ENCODE assay signal across 18 cellular contexts in the genomic region with DNA sequence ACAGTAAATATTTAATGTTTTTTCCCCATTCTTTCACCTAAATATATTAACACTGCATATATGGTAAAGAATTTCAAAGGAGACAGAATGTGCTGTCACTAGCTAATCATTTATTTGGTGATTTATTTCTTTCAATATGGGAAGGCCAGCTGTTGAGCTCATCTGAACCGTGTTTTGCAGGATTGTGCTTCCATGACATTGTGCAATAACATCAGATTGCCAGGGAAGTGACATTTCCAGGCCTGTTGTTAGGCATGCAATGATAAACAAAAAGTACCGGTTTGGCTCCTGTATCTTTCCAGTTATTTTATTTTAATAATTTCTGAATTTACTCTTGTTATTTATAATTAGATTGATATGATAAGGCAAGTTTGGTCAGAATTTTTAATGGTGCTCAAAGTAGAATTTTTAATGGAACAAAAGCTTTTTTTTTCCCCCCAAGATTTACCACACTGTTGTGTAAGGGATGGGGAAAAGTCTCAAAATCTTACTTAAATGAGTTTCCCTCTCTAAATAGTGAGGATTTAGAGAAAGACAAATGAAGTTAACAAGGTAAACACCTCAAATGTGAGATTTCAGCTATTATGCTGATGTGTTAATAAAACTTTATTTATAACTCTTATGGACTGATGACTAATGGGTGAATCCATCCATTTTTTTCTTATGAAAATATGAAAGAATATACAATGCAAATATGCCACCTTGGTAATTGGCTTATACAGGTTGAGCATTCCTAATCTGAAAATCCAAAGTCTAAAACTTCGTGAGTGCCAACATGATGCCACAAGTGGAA. TPM values are rescaled to one million over a fixed set of nuclear protein-coding genes. Genes with fewer than 3 reads are reported as not detected.
DNase-seq lines count a peak whose midpoint lies in the region; ATAC-seq and TF ChIP-seq lines count a peak whose summit lies in the region.
"Had no signal": no experiment of that assay in that cellular context is flagged by ENCODE, and none has a peak within 500 bp of the region (broad histone marks: within the 10 kb centered on the region; RNA-seq: fewer than 3 reads in every experiment).

No MANE protein-coding gene starts in this region.

- DNase-seq in DMS 273 (lab: John Stamatoyannopoulos, UW; ENCODE audit: unreplicated experiment) (peak; percentile 57), NCI-H1694 (lab: John Stamatoyannopoulos, UW) (peak; percentile 86), fibroblast of gingiva (ENCODE audit: low read depth) (peak; percentile 63), nucleus accumbens (lab: John Stamatoyannopoulos, UW) (no peak)
- DNase-seq: activated CD4-positive, alpha-beta memory T cell treated with anti-CD3 and anti-CD28 coated beads, Interleukin-2, amount 10 ng/mL, durations not matched to agents 7 days and 5 days; activated T-cell treated with anti-CD3 and anti-CD28 coated beads, Interleukin-2, amount 50 U/mL, for 48 hours; COR-L47; hippocampal formation; kidney glomerular epithelial cell; SHP77 treated with DMSO at 0.1 percent for 48 hours; sigmoid colon; uterus; WERI-Rb-1 had no signal

- H3K27ac ChIP-seq in liver (ENCODE audit: low read depth in 1 of 2, low read length in 2 of 2), result peak overlapping the region in 1 of 2 donors; percentile 26
- H3K27ac ChIP-seq: sigmoid colon, uterus, WERI-Rb-1 had no signal

- ATAC-seq in GM18867 (IDR thresholded peaks at IDR 0.05; ENCODE audit: unreplicated experiment) (no peak), GM21367 (IDR thresholded peaks at IDR 0.05; ENCODE audit: unreplicated experiment) (no peak), HG02571 (IDR thresholded peaks at IDR 0.05; ENCODE audit: unreplicated experiment) (no peak)
- ATAC-seq: esophagus mucosa had no signal

- H3K4me3 ChIP-seq in liver (ENCODE audit: low read depth in 1 of 3, low read length in 3 of 3), result no peak overlapping the region
- H3K4me3 ChIP-seq: sigmoid colon, uterus had no signal

- no peaks in the 10 kb centered on the region for H3K27me3 ChIP-seq in liver (ENCODE audit: control insufficient read depth in 4 of 4, insufficient read depth in 4 of 4, low read length in 3 of 4)
- H3K27me3 ChIP-seq: sigmoid colon, uterus had no signal

- no peaks in the 10 kb centered on the region for H3K9me3 ChIP-seq in liver (ENCODE audit: control insufficient read depth in 4 of 4, low read length in 3 of 4)
- H3K9me3 ChIP-seq: sigmoid colon, uterus had no signal

- peak; percentile 20 to 45 for TF ChIP-seq RAD21 in liver (IDR thresholded peaks at IDR 0.05)

- no peak for TF ChIP-seq CTCF in liver (IDR thresholded peaks at IDR 0.05; ENCODE audit: low read depth, low read length, missing input control)

- WGBS in liver, result 52% methylated on average over 3 of the region's 3 CpGs

- H3K4me1 ChIP-seq in liver (ENCODE audit: control insufficient read depth in 4 of 4, insufficient read depth in 4 of 4, low read length in 3 of 4), result peaks cover 0 to 5% (median 0%) of the 10 kb centered on the region in 4 donors
- H3K4me1 ChIP-seq: sigmoid colon, uterus had no signal

- peaks cover 0 to 11% (median 4%) of the 10 kb centered on the region in 4 donors for H3K36me3 ChIP-seq in liver (ENCODE audit: control insufficient read depth in 4 of 4, insufficient read depth in 3 of 4, low read depth in 1 of 4, low read length in 3 of 4)
- H3K36me3 ChIP-seq: uterus, WERI-Rb-1 had no signal

- no peak overlapping the region for H3K9ac ChIP-seq in liver (ENCODE audit: low read depth in 1 of 2, low read length in 2 of 2)

TF ChIP-seq in liver, 16 proteins besides CTCF, POLR2A, EP300 and RAD21:
- TF ChIP-seq, protein P1, sequence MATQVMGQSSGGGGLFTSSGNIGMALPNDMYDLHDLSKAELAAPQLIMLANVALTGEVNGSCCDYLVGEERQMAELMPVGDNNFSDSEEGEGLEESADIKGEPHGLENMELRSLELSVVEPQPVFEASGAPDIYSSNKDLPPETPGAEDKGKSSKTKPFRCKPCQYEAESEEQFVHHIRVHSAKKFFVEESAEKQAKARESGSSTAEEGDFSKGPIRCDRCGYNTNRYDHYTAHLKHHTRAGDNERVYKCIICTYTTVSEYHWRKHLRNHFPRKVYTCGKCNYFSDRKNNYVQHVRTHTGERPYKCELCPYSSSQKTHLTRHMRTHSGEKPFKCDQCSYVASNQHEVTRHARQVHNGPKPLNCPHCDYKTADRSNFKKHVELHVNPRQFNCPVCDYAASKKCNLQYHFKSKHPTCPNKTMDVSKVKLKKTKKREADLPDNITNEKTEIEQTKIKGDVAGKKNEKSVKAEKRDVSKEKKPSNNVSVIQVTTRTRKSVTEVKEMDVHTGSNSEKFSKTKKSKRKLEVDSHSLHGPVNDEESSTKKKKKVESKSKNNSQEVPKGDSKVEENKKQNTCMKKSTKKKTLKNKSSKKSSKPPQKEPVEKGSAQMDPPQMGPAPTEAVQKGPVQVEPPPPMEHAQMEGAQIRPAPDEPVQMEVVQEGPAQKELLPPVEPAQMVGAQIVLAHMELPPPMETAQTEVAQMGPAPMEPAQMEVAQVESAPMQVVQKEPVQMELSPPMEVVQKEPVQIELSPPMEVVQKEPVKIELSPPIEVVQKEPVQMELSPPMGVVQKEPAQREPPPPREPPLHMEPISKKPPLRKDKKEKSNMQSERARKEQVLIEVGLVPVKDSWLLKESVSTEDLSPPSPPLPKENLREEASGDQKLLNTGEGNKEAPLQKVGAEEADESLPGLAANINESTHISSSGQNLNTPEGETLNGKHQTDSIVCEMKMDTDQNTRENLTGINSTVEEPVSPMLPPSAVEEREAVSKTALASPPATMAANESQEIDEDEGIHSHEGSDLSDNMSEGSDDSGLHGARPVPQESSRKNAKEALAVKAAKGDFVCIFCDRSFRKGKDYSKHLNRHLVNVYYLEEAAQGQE (IDR thresholded peaks at IDR 0.05), result no peak
- TF ChIP-seq GABPA (IDR thresholded peaks at IDR 0.05 in 1 of 2, conservative IDR thresholded peaks at IDR 0.05 in 1 of 2) (no peak), YY1 (IDR thresholded peaks at IDR 0.05) (peak; percentile 64), FOXA1 (IDR thresholded peaks at IDR 0.05) (no peak), SP1 (IDR thresholded peaks at IDR 0.05) (peak; percentile 18), JUND (IDR thresholded peaks at IDR 0.05) (no peak), NR2F2 (IDR thresholded peaks at IDR 0.05) (no peak), RXRA (IDR thresholded peaks at IDR 0.05) (peak; percentile 51 to 59), FOXA2 (IDR thresholded peaks at IDR 0.05) (no peak), HNF4G (IDR thresholded peaks at IDR 0.05) (no peak), EGR1 (IDR thresholded peaks at IDR 0.05; ENCODE audit: low read depth in 2 of 2) (peak in 1 of 2 donors; percentile 40), HNF4A (conservative IDR thresholded peaks at IDR 0.05) (peak in 1 of 2 donors; percentile 40), ATF3 (IDR thresholded peaks at IDR 0.05) (no peak), TAF1 (conservative IDR thresholded peaks at IDR 0.05) (no peak)
- TF ChIP-seq, protein P2, sequence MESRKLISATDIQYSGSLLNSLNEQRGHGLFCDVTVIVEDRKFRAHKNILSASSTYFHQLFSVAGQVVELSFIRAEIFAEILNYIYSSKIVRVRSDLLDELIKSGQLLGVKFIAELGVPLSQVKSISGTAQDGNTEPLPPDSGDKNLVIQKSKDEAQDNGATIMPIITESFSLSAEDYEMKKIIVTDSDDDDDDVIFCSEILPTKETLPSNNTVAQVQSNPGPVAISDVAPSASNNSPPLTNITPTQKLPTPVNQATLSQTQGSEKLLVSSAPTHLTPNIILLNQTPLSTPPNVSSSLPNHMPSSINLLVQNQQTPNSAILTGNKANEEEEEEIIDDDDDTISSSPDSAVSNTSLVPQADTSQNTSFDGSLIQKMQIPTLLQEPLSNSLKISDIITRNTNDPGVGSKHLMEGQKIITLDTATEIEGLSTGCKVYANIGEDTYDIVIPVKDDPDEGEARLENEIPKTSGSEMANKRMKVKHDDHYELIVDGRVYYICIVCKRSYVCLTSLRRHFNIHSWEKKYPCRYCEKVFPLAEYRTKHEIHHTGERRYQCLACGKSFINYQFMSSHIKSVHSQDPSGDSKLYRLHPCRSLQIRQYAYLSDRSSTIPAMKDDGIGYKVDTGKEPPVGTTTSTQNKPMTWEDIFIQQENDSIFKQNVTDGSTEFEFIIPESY (IDR thresholded peaks at IDR 0.05), result no peak
- TF ChIP-seq, protein P3, sequence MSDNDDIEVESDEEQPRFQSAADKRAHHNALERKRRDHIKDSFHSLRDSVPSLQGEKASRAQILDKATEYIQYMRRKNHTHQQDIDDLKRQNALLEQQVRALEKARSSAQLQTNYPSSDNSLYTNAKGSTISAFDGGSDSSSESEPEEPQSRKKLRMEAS (IDR thresholded peaks at IDR 0.05), result peak; percentile 38

RNA-seq across cellular contexts. Expression of gene MALT1, which starts 52.7 kb away (rescaled TPM):
- total RNA-seq in liver, result 10 to 100 TPM in 1 of 2 donors, 1 to 10 TPM in 1; 6.4 to 27.3 TPM
- 1 to 10 TPM; 3.1 to 6.4 TPM for polyA plus RNA-seq in liver

Comparison
In these comparisons a context has a peak if more than half of its experiments do, and no peak if none do; other contexts are left out.
1. DNase-seq: peak in DMS 273 (single experiment), NCI-H1694 (single experiment) and fibroblast of gingiva (single experiment); none in nucleus accumbens (0 of 56).